9 cellular contexts compared by ENCODE assay signal in genomic region chr13:99218545-99218944, GRCh38. TPM values are rescaled to one million over a fixed set of nuclear protein-coding genes. Genes with fewer than 3 reads are reported as not detected.
A peak's percentile ranks its signal among the peaks of the same experiment; 100 is the strongest.
DNase-seq lines count a peak whose midpoint lies in the region; ATAC-seq and TF ChIP-seq lines count a peak whose summit lies in the region.
"Had no signal": no experiment of that assay in that cellular context is flagged by ENCODE, and none has a peak within 500 bp of the region (broad histone marks: within the 10 kb centered on the region; RNA-seq: fewer than 3 reads in every experiment).

No MANE protein-coding gene starts in this region.

- no peaks in the 10 kb centered on the region for H3K27me3 ChIP-seq in spleen (replicated peaks in 1 of 7)

- H3K36me3 ChIP-seq in spleen = peaks cover 0 to 21% (median 0%) of the 10 kb centered on the region in 6 donors

- H3K36me3 Mint-ChIP-seq in T-helper 2 cell treated with Interferon-gamma antibody and Interleukin-4, amounts not matched to agents 5 μg/mL and 100 μg/mL, for 36 hours (ENCODE audit: low read depth) = peaks cover 33% of the 10 kb centered on the region
- peaks cover 46% of the 10 kb centered on the region for H3K36me3 Mint-ChIP-seq in activated T-helper 17 cell treated with anti-CD3 and anti-CD28 coated beads, Interleukin-2, amount 50 U/mL, for 72 hours (ENCODE audit: low read depth)

- peaks cover 9% of the 10 kb centered on the region for H3K9me3 Mint-ChIP-seq in T-helper 2 cell treated with Interferon-gamma antibody and Interleukin-4, amounts not matched to agents 5 μg/mL and 100 μg/mL, for 36 hours
- H3K9me3 Mint-ChIP-seq in activated T-helper 17 cell treated with anti-CD3 and anti-CD28 coated beads, Interleukin-2, amount 50 U/mL, for 72 hours = no peaks in the 10 kb centered on the region

- H3K4me1 ChIP-seq in spleen = peaks cover 49 to 100% (median 95%) of the 10 kb centered on the region in 6 donors

- 43 to 56% (median 51%) methylated on average over 6 of the region's 6 CpGs for WGBS in spleen, 5 donors

- peaks cover 0 to 5% (median 0%) of the 10 kb centered on the region in 8 donors for H3K9me3 ChIP-seq in spleen

- intact Hi-C loops in left cardiac atrium (cut with DNase I) = no loop called here
- intact Hi-C loops in spleen (cut with DNase I; ENCODE audit: low total_unique reads) = no loop called here

- DNase-seq in T-helper 2 cell treated with Interferon-gamma antibody and Interleukin-4, amounts not matched to agents 5 μg/mL and 100 μg/mL, for 36 hours (ENCODE audit: low spot score) = no peak
- no peak for DNase-seq in T-helper 2 cell
- DNase-seq in left cardiac atrium = peak; percentile 71
- no peak for DNase-seq in spleen
- DNase-seq in NCI-H1930 (lab: John Stamatoyannopoulos, UW) = no peak
- DNase-seq: NCI-H2029 treated with DMSO at 0.1 percent for 48 hours had no signal

- H3K27ac Mint-ChIP-seq in T-helper 2 cell treated with Interferon-gamma antibody and Interleukin-4, amounts not matched to agents 5 μg/mL and 100 μg/mL, for 36 hours = peak overlapping the region; percentile 88
- H3K27ac Mint-ChIP-seq in activated T-helper 17 cell treated with anti-CD3 and anti-CD28 coated beads, Interleukin-2, amount 50 U/mL, for 72 hours = peak overlapping the region; percentile 91

- peak overlapping the region; percentile 14 to 84 (median 34) for H3K27ac ChIP-seq in spleen

- no peaks in the 10 kb centered on the region for H3K27me3 Mint-ChIP-seq in T-helper 2 cell treated with Interferon-gamma antibody and Interleukin-4, amounts not matched to agents 5 μg/mL and 100 μg/mL, for 36 hours (ENCODE audit: low read depth)
- no peaks in the 10 kb centered on the region for H3K27me3 Mint-ChIP-seq in activated T-helper 17 cell treated with anti-CD3 and anti-CD28 coated beads, Interleukin-2, amount 50 U/mL, for 72 hours

- no peak for TF ChIP-seq CTCF in spleen (IDR thresholded peaks at IDR 0.05 in 8 of 11, conservative IDR thresholded peaks at IDR 0.05 in 3 of 11)

- H3K4me1 Mint-ChIP-seq in T-helper 2 cell treated with Interferon-gamma antibody and Interleukin-4, amounts not matched to agents 5 μg/mL and 100 μg/mL, for 36 hours (ENCODE audit: low read depth) = peaks cover 83% of the 10 kb centered on the region
- peaks cover 70% of the 10 kb centered on the region for H3K4me1 Mint-ChIP-seq in activated T-helper 17 cell treated with anti-CD3 and anti-CD28 coated beads, Interleukin-2, amount 50 U/mL, for 72 hours

- H3K4me3 Mint-ChIP-seq in T-helper 2 cell treated with Interferon-gamma antibody and Interleukin-4, amounts not matched to agents 5 μg/mL and 100 μg/mL, for 36 hours = peak overlapping the region; percentile 79
- H3K4me3 Mint-ChIP-seq in activated T-helper 17 cell treated with anti-CD3 and anti-CD28 coated beads, Interleukin-2, amount 50 U/mL, for 72 hours = peak overlapping the region; percentile 93

- TF ChIP-seq POLR2A in spleen (IDR thresholded peaks at IDR 0.05) = no peak

- no peak for ATAC-seq in activated T-helper 17 cell treated with anti-CD3 and anti-CD28 coated beads, Interleukin-2, amount 50 U/mL, for 72 hours (replicated peaks)
- peak; percentile 61 to 79 for ATAC-seq in left cardiac atrium
- no peak for ATAC-seq in GM21515 (IDR thresholded peaks at IDR 0.05; ENCODE audit: unreplicated experiment)
- ATAC-seq in HG02759 (IDR thresholded peaks at IDR 0.05; ENCODE audit: unreplicated experiment) = no peak

- no peak overlapping the region for H3K4me3 ChIP-seq in spleen

RNA-seq across cellular contexts. Expression of gene UBAC2, which starts 17.9 kb away (rescaled TPM):
- total RNA-seq in activated T-helper 17 cell treated with anti-CD3 and anti-CD28 coated beads, Interleukin-2, amount 50 U/mL, for 72 hours = 10 to 100 TPM; 39.0 to 46.1 TPM
- total RNA-seq in left cardiac atrium (10 to 100 TPM; 40.2 to 43.0 TPM), spleen (10 to 100 TPM; 62.8 to 82.1 (median 72.3) TPM)
- 10 to 100 TPM; 49.3 to 57.3 (median 50.4) TPM for polyA plus RNA-seq in spleen

RNA-seq across cellular contexts. Expression of gene GPR18, which starts 39.6 kb away (rescaled TPM):
- total RNA-seq in activated T-helper 17 cell treated with anti-CD3 and anti-CD28 coated beads, Interleukin-2, amount 50 U/mL, for 72 hours = 10 to 100 TPM in 1 of 2 donors, 1 to 10 TPM in 1; 8.7 to 10.1 TPM
- total RNA-seq in left cardiac atrium (not detected), spleen (10 to 100 TPM in 6 of 7 donors, 1 to 10 TPM in 1; 9.6 to 21.8 (median 15.3) TPM)
- polyA plus RNA-seq in spleen = 10 to 100 TPM; 25.6 to 33.9 (median 29.4) TPM

Comparison
In these comparisons a context has a peak if more than half of its experiments do, and no peak if none do; other contexts are left out.
1. ATAC-seq: peak in left cardiac atrium (2 of 2); none in activated T-helper 17 cell treated with anti-CD3 and anti-CD28 coated beads, Interleukin-2, amount 50 U/mL, for 72 hours (single experiment), GM21515 (single experiment) and HG02759 (single experiment).
2. RNA of gene GPR18, which starts 39.6 kb away (total RNA-seq): 9.6 to 21.8 TPM in spleen and 8.7 to 10.1 TPM in activated T-helper 17 cell treated with anti-CD3 and anti-CD28 coated beads, Interleukin-2, amount 50 U/mL, for 72 hours; not detected in left cardiac atrium; every median in the first group is over 4 times any median in the second.